Comparison of ENCODE assay signal across 22 cellular contexts in the genomic region with DNA sequence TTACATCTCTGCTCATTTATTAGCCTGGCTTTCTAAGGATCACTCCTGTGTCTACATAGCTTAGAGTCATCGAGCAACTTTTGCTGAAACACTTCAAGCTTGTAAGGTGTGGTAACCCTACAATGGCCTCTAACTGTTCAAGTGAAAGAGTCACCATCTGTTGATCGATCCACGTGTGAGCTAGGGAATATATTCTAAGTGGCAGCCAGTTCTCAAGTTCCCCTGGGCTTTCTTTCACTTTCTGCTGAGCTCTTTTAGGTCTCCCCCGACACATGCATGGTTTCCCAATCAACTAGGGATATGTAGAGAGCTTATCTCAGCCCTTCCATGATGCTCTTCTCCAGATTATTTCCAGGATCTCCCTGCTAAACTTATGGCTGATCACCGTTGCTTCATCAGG. TPM values are rescaled to one million over a fixed set of nuclear protein-coding genes. Genes with fewer than 3 reads are reported as not detected.
DNase-seq lines count a peak whose midpoint lies in the region; ATAC-seq and TF ChIP-seq lines count a peak whose summit lies in the region.
"Had no signal": no experiment of that assay in that cellular context is flagged by ENCODE, and none has a peak within 500 bp of the region (broad histone marks: within the 10 kb centered on the region; RNA-seq: fewer than 3 reads in every experiment).

No MANE protein-coding gene starts in this region.

- peak overlapping the region; percentile 34; the same call in 1 of the 2 replicates for H2AFZ ChIP-seq in GM23338

- ATAC-seq in GM23338 (no peak), mucosa of descending colon (peak; percentile 18), HG03354 (IDR thresholded peaks at IDR 0.05; ENCODE audit: poor library complexity, severe bottlenecking, unreplicated experiment) (no peak)
- ATAC-seq in activated CD8-positive, alpha-beta T cell treated with anti-CD3 and anti-CD28 coated beads for 36 hours: no peak
- ATAC-seq: activated CD4-positive, CD25-positive, alpha-beta regulatory T cell treated with anti-CD3 and anti-CD28 coated beads, Interleukin-2, amount 50 U/mL, for 24 hours; left lung had no signal

- no peaks in the 10 kb centered on the region for H3K27me3 ChIP-seq in GM23338 (ENCODE audit: insufficient read depth)
- H3K27me3 ChIP-seq in stomach: no peaks in the 10 kb centered on the region
- H3K27me3 ChIP-seq: esophagus squamous epithelium, left lung had no signal

- no peaks in the 10 kb centered on the region for H4K20me1 ChIP-seq in GM23338 (replicated peaks; ENCODE audit: insufficient read depth)

- peaks cover 3% of the 10 kb centered on the region for H3K4me1 ChIP-seq in GM23338 (ENCODE audit: insufficient read depth)
- H3K4me1 ChIP-seq in mucosa of descending colon (ENCODE audit: low read depth): peaks cover 5% of the 10 kb centered on the region
- H3K4me1 ChIP-seq in stomach: peaks cover 0 to 10% (median 2%) of the 10 kb centered on the region in 4 donors
- H3K4me1 ChIP-seq: esophagus squamous epithelium, left lung had no signal

- peaks cover 4% of the 10 kb centered on the region for H3K9me3 ChIP-seq in mucosa of descending colon
- H3K9me3 ChIP-seq in stomach: peaks cover 0 to 13% (median 4%) of the 10 kb centered on the region in 4 donors
- H3K9me3 ChIP-seq: esophagus squamous epithelium had no signal

- H3K9me3 Mint-ChIP-seq in GM23338: peaks cover 3% of the 10 kb centered on the region; the same call in 2 of the 3 replicates
- peaks cover 30% of the 10 kb centered on the region for H3K9me3 Mint-ChIP-seq in activated CD8-positive, alpha-beta T cell treated with anti-CD3 and anti-CD28 coated beads for 36 hours

- H3K4me1 Mint-ChIP-seq in GM23338: peaks cover 13% of the 10 kb centered on the region
- peaks cover 78% of the 10 kb centered on the region for H3K4me1 Mint-ChIP-seq in activated CD8-positive, alpha-beta T cell treated with anti-CD3 and anti-CD28 coated beads for 36 hours (ENCODE audit: low read depth)

- H3K4me3 Mint-ChIP-seq in GM23338: no peak overlapping the region
- peak overlapping the region; percentile 15 for H3K4me3 Mint-ChIP-seq in activated CD8-positive, alpha-beta T cell treated with anti-CD3 and anti-CD28 coated beads for 36 hours

- no peak for TF ChIP-seq POLR2A in stomach (IDR thresholded peaks at IDR 0.05)

- TF ChIP-seq CTCF in GM23338 (conservative IDR thresholded peaks at IDR 0.05; ENCODE audit: low read depth in 2 of 2) (no peak), mucosa of descending colon (IDR thresholded peaks at IDR 0.05) (no peak), stomach (IDR thresholded peaks at IDR 0.05) (no peak), RWPE1 (conservative IDR thresholded peaks at IDR 0.05; ENCODE audit: low read depth) (no peak)
- TF ChIP-seq CTCF in activated CD8-positive, alpha-beta T cell treated with anti-CD3 and anti-CD28 coated beads for 36 hours (IDR thresholded peaks at IDR 0.05): no peak

- DNase-seq in SIG-M5 treated with dmso at 0.1 percent for 504 hours (lab: John Stamatoyannopoulos, UW; ENCODE audit: unreplicated experiment) (peak; percentile 46), SIG-M5 (lab: John Stamatoyannopoulos, UW) (no peak), GM23338 (ENCODE audit: low spot score) (no peak), mucosa of descending colon (no peak), stomach (no peak), RWPE1 (ENCODE audit: low spot score) (no peak)
- no peak for DNase-seq in activated CD8-positive, alpha-beta T cell treated with anti-CD3 and anti-CD28 coated beads for 36 hours
- DNase-seq: ACHN; activated naive CD4-positive, alpha-beta T cell; aorta; DND-41; effector CD8-positive, alpha-beta T cell; esophagus squamous epithelium; left lung; NCI-H1048; NCI-H2029; NCI-H510A treated with DMSO at 0.1 percent for 48 hours; stimulated activated CD4-positive, alpha-beta T cell treated with anti-CD3 and anti-CD28 coated beads, Interleukin-4, amount 100 ng/mL, for 24 hours; T-helper 9 cell had no signal

- CTCF ChIA-PET in activated CD8-positive, alpha-beta T cell treated with anti-CD3 and anti-CD28 coated beads for 36 hours (lab: Charles Lee): interaction anchor here (0.7 to 1.7 kb wide), 6 partner anchors 8 to 473 kb away, joined by 3 to 5 read pairs (median 3); no protein-coding TSS in a partner anchor
- CTCF ChIA-PET in RWPE1 (lab: Yijun Ruan, JAX): no interaction called here

- intact Hi-C loops in activated CD8-positive, alpha-beta T cell treated with anti-CD3 and anti-CD28 coated beads for 36 hours (cut with micrococcal nuclease): no loop called here
- intact Hi-C loops in mucosa of descending colon (cut with DNase I, micrococcal nuclease): no loop called here
- intact Hi-C loops in stomach (cut with DNase I; ENCODE audit: low total_unique reads): no loop called here

- H3F3A ChIP-seq in GM23338 (replicated peaks; ENCODE audit: low read depth): no peaks in the 10 kb centered on the region

- no peaks in the 10 kb centered on the region for H3K27me3 Mint-ChIP-seq in GM23338 (ENCODE audit: insufficient read depth, low read depth, poor library complexity)
- no peaks in the 10 kb centered on the region for H3K27me3 Mint-ChIP-seq in activated CD8-positive, alpha-beta T cell treated with anti-CD3 and anti-CD28 coated beads for 36 hours

- H3K27ac Mint-ChIP-seq in GM23338: no peak overlapping the region
- peak overlapping the region; percentile 76 for H3K27ac Mint-ChIP-seq in activated CD8-positive, alpha-beta T cell treated with anti-CD3 and anti-CD28 coated beads for 36 hours

- H3K36me3 ChIP-seq in GM23338 (ENCODE audit: insufficient read depth): no peaks in the 10 kb centered on the region
- no peaks in the 10 kb centered on the region for H3K36me3 ChIP-seq in mucosa of descending colon (ENCODE audit: low read depth)
- no peaks in the 10 kb centered on the region for H3K36me3 ChIP-seq in stomach
- H3K36me3 ChIP-seq: esophagus squamous epithelium, left lung had no signal

- WGBS in stomach, 5 donors: 68 to 84% (median 76%) methylated on average over 5 of the region's 5 CpGs

- no peaks in the 10 kb centered on the region for H3K79me2 ChIP-seq in GM23338 (replicated peaks; ENCODE audit: insufficient read depth)

- no peak for TF ChIP-seq EP300 in stomach (IDR thresholded peaks at IDR 0.05)

- H3K36me3 Mint-ChIP-seq in GM23338 (ENCODE audit: low read depth): no peaks in the 10 kb centered on the region
- peaks cover 75% of the 10 kb centered on the region for H3K36me3 Mint-ChIP-seq in activated CD8-positive, alpha-beta T cell treated with anti-CD3 and anti-CD28 coated beads for 36 hours (ENCODE audit: low read depth)

- H3K4me3 ChIP-seq in GM23338 (no peak overlapping the region), mucosa of descending colon (no peak overlapping the region), stomach (no peak overlapping the region)
- H3K4me3 ChIP-seq: esophagus squamous epithelium, left lung had no signal

- H3K9me2 ChIP-seq in GM23338 (ENCODE audit: insufficient read depth): no peaks in the 10 kb centered on the region

- POLR2A ChIA-PET in activated CD8-positive, alpha-beta T cell treated with anti-CD3 and anti-CD28 coated beads for 36 hours (lab: Charles Lee): interaction anchor here (1.1 to 1.9 kb wide), 3 partner anchors 18 to 31 kb away, joined by 3 to 6 read pairs (median 4); no protein-coding TSS in a partner anchor
- POLR2A ChIA-PET in RWPE1 (lab: Yijun Ruan, JAX; ENCODE audit: low non-redundant PET): no interaction called here

- no peak overlapping the region for H3K27ac ChIP-seq in GM23338 (ENCODE audit: low read depth)
- H3K27ac ChIP-seq in stomach: no peak overlapping the region
- H3K27ac ChIP-seq in RWPE1: no peak overlapping the region
- H3K27ac ChIP-seq: C4-2B, esophagus squamous epithelium, left lung had no signal

- no peak overlapping the region for H3K4me2 ChIP-seq in GM23338

TF ChIP-seq in GM23338, 12 proteins besides CTCF, POLR2A, EP300 and RAD21 (continues in another document):
- TF ChIP-seq POLR2AphosphoS5 (IDR thresholded peaks at IDR 0.05; ENCODE audit: low read depth) (no peak), ZNF331 (CRISPR knock-in tag; IDR thresholded peaks at IDR 0.05; ENCODE audit: low read depth) (no peak), CREB1 (CRISPR knock-in tag; IDR thresholded peaks at IDR 0.05; ENCODE audit: low read depth) (no peak), ZNF114 (CRISPR knock-in tag; IDR thresholded peaks at IDR 0.05) (no peak), STAT1 (IDR thresholded peaks at IDR 0.05; ENCODE audit: unreplicated experiment) (no peak), ETS1 (IDR thresholded peaks at IDR 0.05) (no peak), EZH2 (IDR thresholded peaks at IDR 0.05; ENCODE audit: low read depth, unreplicated experiment) (no peak), JUNB (IDR thresholded peaks at IDR 0.05; ENCODE audit: unreplicated experiment) (no peak)

RNA-seq across cellular contexts. Expression of gene AOAH, which starts 15.5 kb away (rescaled TPM):
- total RNA-seq in GM23338 (2014; rRNA removed; shearing (Covaris generic)): not detected in 2 replicates
- polyA plus RNA-seq in GM23338 (2016; fragmentation: Nextera tagmentation; extraction: Ambion mirVana) (not detected in 2 replicates), stomach (1 to 10 TPM; 1.6 to 4.3 (median 2.4) TPM)
- total RNA-seq in activated CD8-positive, alpha-beta T cell treated with anti-CD3 and anti-CD28 coated beads for 36 hours: 10 to 100 TPM; 10.4 to 17.1 TPM
- total RNA-seq in mucosa of descending colon (10 to 100 TPM; 15.7 to 36.1 (median 28.8) TPM), stomach (10 to 100 TPM in 2 of 5 donors, 1 to 10 TPM in 2, not detected in 1; 3.1 to 35.8 (median 7.4) TPM)
